8 cellular contexts compared by ENCODE assay signal in genomic region chr6:166861961-166862286, GRCh38.
DNase-seq lines count a peak whose midpoint lies in the region; ATAC-seq, FAIRE-seq and TF ChIP-seq lines count a peak whose summit lies in the region.

No MANE protein-coding gene starts in this region.

- no peak overlapping the region for H2AK5ac ChIP-seq in mesenchymal stem cell (ENCODE audit: low read length, severe bottlenecking)

- H3K9me3 ChIP-seq in breast epithelium = no peaks in the 10 kb centered on the region
- no peaks in the 10 kb centered on the region for H3K9me3 ChIP-seq in GM12878 (replicated peaks; ENCODE audit: control insufficient read depth, insufficient read depth, low read length)
- peaks cover 4% of the 10 kb centered on the region for H3K9me3 ChIP-seq in mesenchymal stem cell (ENCODE audit: control insufficient read depth, low read length)
- H3K9me3 ChIP-seq in upper lobe of left lung = no peaks in the 10 kb centered on the region

- H3K23ac ChIP-seq in mesenchymal stem cell (ENCODE audit: low read length in 2 of 2) = no peak overlapping the region

- H3K79me1 ChIP-seq in mesenchymal stem cell (replicated peaks; ENCODE audit: low read length, poor library complexity, severe bottlenecking) = no peaks in the 10 kb centered on the region

- H2BK5ac ChIP-seq in mesenchymal stem cell (ENCODE audit: low read depth, low read length, poor library complexity, severe bottlenecking) = no peak overlapping the region

- no peak overlapping the region for H2BK12ac ChIP-seq in mesenchymal stem cell (ENCODE audit: low read length in 2 of 2)

- H3K4me1 ChIP-seq in breast epithelium (peaks cover 3 to 6% of the 10 kb centered on the region in 2 donors), GM12878 (ENCODE audit: control insufficient read depth, insufficient read depth, low read length) (no peaks in the 10 kb centered on the region; the same call in 1 of the 2 replicates), mesenchymal stem cell (ENCODE audit: control insufficient read depth, insufficient read depth, low read depth, low read length) (peaks cover 11% of the 10 kb centered on the region), upper lobe of left lung (peaks cover 5 to 15% (median 13%) of the 10 kb centered on the region in 4 donors)

- H4K91ac ChIP-seq in mesenchymal stem cell (ENCODE audit: low read length) = no peak overlapping the region

- FAIRE-seq in GM12878 (lab: Jason Lieb, UNC) = no peak

- intact Hi-C loops in breast epithelium (cut with DNase I; ENCODE audit: low total_unique reads) (no loop called here), MCF 10A (cut with micrococcal nuclease) (no loop called here), GM12878 (cut with micrococcal nuclease; ENCODE audit: unreplicated experiment) (loop anchor here (1.0 kb wide), 1 partner anchor 76 kb away; no protein-coding TSS in a partner anchor)

- no peak overlapping the region for H2BK120ac ChIP-seq in mesenchymal stem cell (ENCODE audit: low read depth, low read length)

- DNase-seq in breast epithelium (ENCODE audit: low spot score in 2 of 2) (no peak), MCF 10A (ENCODE audit: unreplicated experiment) (no peak), GM12878 (ENCODE audit: low read depth, low spot score) (no peak), mesenchymal stem cell (peak; percentile 1), upper lobe of left lung (no peak), HCEC 1CT (no peak), occipital lobe (lab: John Stamatoyannopoulos, UW) (no peak), NCI-H1417 (lab: John Stamatoyannopoulos, UW) (no peak)

- no peak overlapping the region for H3K14ac ChIP-seq in mesenchymal stem cell (ENCODE audit: low read length in 2 of 2)

- no peak overlapping the region for H2BK15ac ChIP-seq in mesenchymal stem cell (ENCODE audit: low read depth, poor library complexity, severe bottlenecking)

- POLR2A ChIA-PET in MCF 10A (lab: Yijun Ruan, JAX) (no interaction called here), GM12878 (lab: Charles Lee) (no interaction called here)

- ATAC-seq in GM12878 (no peak), upper lobe of left lung (ENCODE audit: low FRiP score in 2 of 2) (no peak)

- RAD21 ChIA-PET in GM12878 (lab: Charles Lee; ENCODE audit: unreplicated experiment) = interaction anchor here (1.5 kb wide), 1 partner anchor 74 kb away, joined by 6 read pairs; no protein-coding TSS in a partner anchor

- H3K27ac ChIP-seq in breast epithelium (no peak overlapping the region), GM12878 (ENCODE audit: control insufficient read depth, insufficient read depth) (no peak overlapping the region), mesenchymal stem cell (ENCODE audit: low read length, poor library complexity, severe bottlenecking) (no peak overlapping the region), upper lobe of left lung (peak overlapping the region in 1 of 4 donors; percentile 44)

- H3K36me3 Mint-ChIP-seq in MCF 10A (ENCODE audit: insufficient read depth, unreplicated experiment) = no peaks in the 10 kb centered on the region

- H4K8ac ChIP-seq in mesenchymal stem cell (ENCODE audit: low read length) = no peak overlapping the region

- TF ChIP-seq CTCF in breast epithelium (IDR thresholded peaks at IDR 0.05) (no peak), MCF 10A (IDR thresholded peaks at IDR 0.05; ENCODE audit: unreplicated experiment) (no peak), GM12878 (IDR thresholded peaks at IDR 0.05 in 2 of 3, conservative IDR thresholded peaks at IDR 0.05 in 1 of 3; ENCODE audit: control insufficient read depth in 2 of 3, extremely low read depth in 1 of 3, insufficient read depth in 1 of 3, low read depth in 3 of 3, low read length in 3 of 3) (no peak), upper lobe of left lung (IDR thresholded peaks at IDR 0.05) (no peak)

- H3K27me3 ChIP-seq in breast epithelium (peaks cover 0 to 6% of the 10 kb centered on the region in 2 donors), GM12878 (replicated peaks in 1 of 2; ENCODE audit: control insufficient read depth in 2 of 2, insufficient read depth in 2 of 2, low read length in 1 of 2) (no peaks in the 10 kb centered on the region; a peak in 1 of 4 replicates), mesenchymal stem cell (ENCODE audit: control insufficient read depth in 1 of 2, insufficient read depth in 1 of 2, low read length in 2 of 2) (peaks cover 48 to 68% of the 10 kb centered on the region in 2 experiments), upper lobe of left lung (peaks cover 0 to 17% (median 5%) of the 10 kb centered on the region in 4 donors)

- WGBS in GM12878 (ENCODE audit: insufficient coverage, insufficient replicate concordance, low lambda C conversion rate, missing lambda C conversion rate) = 17% methylated on average over 11 of the region's 11 CpGs
- WGBS in mesenchymal stem cell = 4% methylated on average over 10 of the region's 11 CpGs
- WGBS in upper lobe of left lung, 2 donors = 6 to 7% methylated on average over 11 of the region's 11 CpGs

- BruUV-seq in MCF 10A (replicated peaks; lab: Mats Ljungman, UMichigan) = no TSS peak
- no TSS peak for BruUV-seq in GM12878 (replicated peaks; lab: Mats Ljungman, UMichigan)

- H3K4me2 ChIP-seq in GM12878 (ENCODE audit: control insufficient read depth, insufficient read depth) (peak overlapping the region; percentile 78), mesenchymal stem cell (ENCODE audit: low read length, poor library complexity, severe bottlenecking) (peak overlapping the region; percentile 95)

- H3K4me1 Mint-ChIP-seq in MCF 10A (ENCODE audit: insufficient read depth, unreplicated experiment) = no peaks in the 10 kb centered on the region

- H3K79me2 ChIP-seq in GM12878 (ENCODE audit: control insufficient read depth, insufficient read depth, low read length) = no peaks in the 10 kb centered on the region

- in situ Hi-C loops in GM12878 (cut with MboI) = no loop called here

- peaks cover 87% of the 10 kb centered on the region for H3K27me3 Mint-ChIP-seq in MCF 10A (ENCODE audit: insufficient read depth, unreplicated experiment)

- peak overlapping the region; percentile 61 for H3K9ac ChIP-seq in GM12878 (ENCODE audit: control insufficient read depth, insufficient read depth, low read length)
- peak overlapping the region; percentile 15 for H3K9ac ChIP-seq in mesenchymal stem cell (ENCODE audit: low read length)

- H3K4me3 ChIP-seq in breast epithelium (peak overlapping the region; percentile 45 to 68 (median 63)), GM12878 (peak overlapping the region; percentile 77), mesenchymal stem cell (ENCODE audit: insufficient read depth in 1 of 2, low read depth in 1 of 2, low read length in 2 of 2) (peak overlapping the region; percentile 48 to 68), upper lobe of left lung (peak overlapping the region; percentile 22 to 61 (median 50))

- no peak overlapping the region for H3K27ac Mint-ChIP-seq in MCF 10A (ENCODE audit: low read depth, unreplicated experiment)

- H3K18ac ChIP-seq in mesenchymal stem cell (ENCODE audit: low read depth in 1 of 2, low read length in 2 of 2) = no peak overlapping the region

- H3K9me3 Mint-ChIP-seq in MCF 10A (ENCODE audit: unreplicated experiment) = no peaks in the 10 kb centered on the region

- SMC1A ChIA-PET in GM12878 (lab: Charles Lee; ENCODE audit: uncharacterized antibody, unreplicated experiment) = interaction anchor here (1.1 to 1.3 kb wide), 2 partner anchors 63 to 128 kb away, joined by 3 to 4 read pairs; no protein-coding TSS in a partner anchor

- no peak overlapping the region for H3K4ac ChIP-seq in mesenchymal stem cell (ENCODE audit: low read depth in 1 of 2, low read length in 2 of 2)

- TF ChIP-seq EP300 in GM12878 (IDR thresholded peaks at IDR 0.05; ENCODE audit: borderline replicate concordance in 1 of 2, control insufficient read depth in 1 of 2, low read depth in 2 of 2, low read length in 2 of 2) (no peak), upper lobe of left lung (IDR thresholded peaks at IDR 0.05) (no peak)

- TF ChIP-seq POLR2A in breast epithelium (IDR thresholded peaks at IDR 0.05) (no peak), GM12878 (IDR thresholded peaks at IDR 0.05; ENCODE audit: low read depth, low read length) (no peak), upper lobe of left lung (IDR thresholded peaks at IDR 0.05) (no peak)

- peak overlapping the region; percentile 80 for H2AFZ ChIP-seq in GM12878 (ENCODE audit: control insufficient read depth, low read depth, low read length)
- no peak overlapping the region for H2AFZ ChIP-seq in mesenchymal stem cell (ENCODE audit: low read depth, low read length)

- H3K36me3 ChIP-seq in breast epithelium = no peaks in the 10 kb centered on the region
- H3K36me3 ChIP-seq in GM12878 (ENCODE audit: control insufficient read depth in 2 of 2, insufficient read depth in 2 of 2, low read length in 1 of 2) = no peaks in the 10 kb centered on the region
- no peaks in the 10 kb centered on the region for H3K36me3 ChIP-seq in mesenchymal stem cell (ENCODE audit: control insufficient read depth in 1 of 2, insufficient read depth in 2 of 2, low read depth in 1 of 2, low read length in 2 of 2)
- no peaks in the 10 kb centered on the region for H3K36me3 ChIP-seq in upper lobe of left lung

- no peaks in the 10 kb centered on the region; the same call in 1 of the 2 replicates for H4K20me1 ChIP-seq in GM12878 (ENCODE audit: control insufficient read depth, insufficient read depth)

- TF ChIP-seq RAD21 in GM12878 (IDR thresholded peaks at IDR 0.05; ENCODE audit: insufficient read depth, low read depth, low read length) = no peak

- CTCF ChIA-PET in MCF 10A (lab: Yijun Ruan, JAX) (no interaction called here), GM12878 (lab: Yijun Ruan, JAX) (interaction anchor here (1.9 kb wide), 1 partner anchor 128 kb away, joined by 14 read pairs; no protein-coding TSS in a partner anchor)

- H3K4me3 Mint-ChIP-seq in MCF 10A (ENCODE audit: unreplicated experiment) = no peak overlapping the region

TF ChIP-seq in GM12878, 131 proteins besides CTCF, POLR2A, EP300 and RAD21:
- TF ChIP-seq RELA (IDR thresholded peaks at IDR 0.05; ENCODE audit: borderline replicate concordance, partially characterized antibody) (no peak), NR2F1 (conservative IDR thresholded peaks at IDR 0.05) (no peak), ZNF274 (IDR thresholded peaks at IDR 0.05; ENCODE audit: insufficient read depth, insufficient read length) (no peak), IKZF1 (conservative IDR thresholded peaks at IDR 0.05) (no peak), ESRRA (IDR thresholded peaks at IDR 0.05; ENCODE audit: low read length) (no peak)
- TF ChIP-seq, protein P1, sequence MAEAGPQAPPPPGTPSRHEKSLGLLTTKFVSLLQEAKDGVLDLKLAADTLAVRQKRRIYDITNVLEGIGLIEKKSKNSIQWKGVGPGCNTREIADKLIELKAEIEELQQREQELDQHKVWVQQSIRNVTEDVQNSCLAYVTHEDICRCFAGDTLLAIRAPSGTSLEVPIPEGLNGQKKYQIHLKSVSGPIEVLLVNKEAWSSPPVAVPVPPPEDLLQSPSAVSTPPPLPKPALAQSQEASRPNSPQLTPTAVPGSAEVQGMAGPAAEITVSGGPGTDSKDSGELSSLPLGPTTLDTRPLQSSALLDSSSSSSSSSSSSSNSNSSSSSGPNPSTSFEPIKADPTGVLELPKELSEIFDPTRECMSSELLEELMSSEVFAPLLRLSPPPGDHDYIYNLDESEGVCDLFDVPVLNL (IDR thresholded peaks at IDR 0.05; ENCODE audit: low read depth, low read length) = no peak
